Comparison of ENCODE assay signal across 2 cellular contexts in genomic region chr5:161546463-161547301, GRCh38.
A peak's percentile ranks its signal among the peaks of the same experiment; 100 is the strongest.
TF ChIP-seq lines count a peak whose summit lies in the region.

Gene GABRB2, minus strand, starts transcription at chr5:161546725. Its CDS starts 82 bp downstream, at chr5:161546643.

TF ChIP-seq in SK-N-SH treated with all-trans-retinoic acid at 6 μM for 48 hours, 23 proteins besides CTCF, POLR2A, EP300 and RAD21:
- TF ChIP-seq CSDC2 (CRISPR knock-in tag; IDR thresholded peaks at IDR 0.05) (no peak), ESRRG (CRISPR knock-in tag; IDR thresholded peaks at IDR 0.05) (no peak), ZNF565 (CRISPR knock-in tag; conservative IDR thresholded peaks at IDR 0.05; ENCODE audit: low read depth) (no peak), GLIS3 (CRISPR knock-in tag; IDR thresholded peaks at IDR 0.05) (no peak), TSHZ2 (CRISPR knock-in tag; IDR thresholded peaks at IDR 0.05) (no peak)
TF ChIP-seq in SK-N-SH treated with all-trans-retinoic acid at 6 μM for 48 hours: peak in this region for 0.

TF ChIP-seq in H1, 55 proteins besides CTCF, POLR2A, EP300 and RAD21:
- TF ChIP-seq SRF (IDR thresholded peaks at IDR 0.05; ENCODE audit: low read depth, low read length), result no peak
- TF ChIP-seq NRF1 (IDR thresholded peaks at IDR 0.05; ENCODE audit: low read depth, low read length), result peak; percentile 80
